21 cellular contexts compared by ENCODE assay signal in the genomic region with DNA sequence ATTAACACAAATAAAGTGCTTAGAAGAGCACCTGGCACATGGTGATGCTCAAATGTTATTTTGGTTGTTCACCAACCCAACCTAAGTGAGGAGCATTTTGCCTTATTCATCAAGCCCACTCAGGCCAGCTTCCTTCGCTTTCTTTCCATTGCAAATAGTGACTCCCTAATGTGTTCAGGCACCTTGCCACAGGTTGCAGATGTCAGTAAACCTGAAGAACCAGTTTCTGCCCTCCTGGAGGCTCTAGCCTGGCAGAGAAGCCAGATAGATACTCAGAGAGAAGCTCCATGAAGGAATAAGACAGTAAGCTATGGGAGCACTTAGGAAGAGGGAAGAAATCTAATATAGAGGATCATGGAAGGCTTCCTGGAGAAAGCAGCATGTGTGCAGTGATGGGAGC. TPM values are rescaled to one million over a fixed set of nuclear protein-coding genes. Genes with fewer than 3 reads are reported as not detected.
"Had no signal": no experiment of that assay in that cellular context is flagged by ENCODE, and none has a peak within 500 bp of the region (broad histone marks: within the 10 kb centered on the region; RNA-seq: fewer than 3 reads in every experiment).

No MANE protein-coding gene starts in this region.

- H3K36me3 Mint-ChIP-seq: naive B cell had no signal

- ATAC-seq: activated naive CD8-positive, alpha-beta T cell treated with anti-CD3 and anti-CD28 coated beads, Interleukin-2, amount 50 U/mL, for 24 hours; activated T-helper 17 cell treated with anti-CD3 and anti-CD28 coated beads, Interleukin-2, amount 50 U/mL, for 72 hours; left lobe of liver; sciatic nerve; stimulated activated naive CD8-positive, alpha-beta T cell treated with anti-CD3 and anti-CD28 coated beads, Interleukin-15, amount 100 ng/mL, for 72 hours; upper lobe of right lung had no signal

- H3K4me3 Mint-ChIP-seq: activated naive CD4-positive, alpha-beta T cell treated with anti-CD3 and anti-CD28 coated beads for 36 hours; activated naive CD8-positive, alpha-beta T cell treated with anti-CD3 and anti-CD28 coated beads, Interleukin-2, amount 50 U/mL, for 24 hours; activated T-helper 17 cell treated with anti-CD3 and anti-CD28 coated beads, Interleukin-2, amount 50 U/mL, for 72 hours; naive B cell; stimulated activated naive CD8-positive, alpha-beta T cell treated with anti-CD3 and anti-CD28 coated beads, Interleukin-15, amount 100 ng/mL, for 72 hours had no signal

- H3K4me1 Mint-ChIP-seq: activated naive CD8-positive, alpha-beta T cell treated with anti-CD3 and anti-CD28 coated beads, Interleukin-2, amount 50 U/mL, for 24 hours; activated T-helper 17 cell treated with anti-CD3 and anti-CD28 coated beads, Interleukin-2, amount 50 U/mL, for 72 hours; naive B cell; stimulated activated naive CD8-positive, alpha-beta T cell treated with anti-CD3 and anti-CD28 coated beads, Interleukin-15, amount 100 ng/mL, for 72 hours had no signal

- H3K27ac Mint-ChIP-seq: activated naive CD4-positive, alpha-beta T cell treated with anti-CD3 and anti-CD28 coated beads for 36 hours; activated naive CD8-positive, alpha-beta T cell treated with anti-CD3 and anti-CD28 coated beads, Interleukin-2, amount 50 U/mL, for 24 hours; activated T-helper 17 cell treated with anti-CD3 and anti-CD28 coated beads, Interleukin-2, amount 50 U/mL, for 72 hours; naive B cell; stimulated activated naive CD8-positive, alpha-beta T cell treated with anti-CD3 and anti-CD28 coated beads, Interleukin-15, amount 100 ng/mL, for 72 hours had no signal

- H3K9me3 Mint-ChIP-seq: activated naive CD4-positive, alpha-beta T cell treated with anti-CD3 and anti-CD28 coated beads for 36 hours; activated naive CD8-positive, alpha-beta T cell treated with anti-CD3 and anti-CD28 coated beads, Interleukin-2, amount 50 U/mL, for 24 hours; activated T-helper 17 cell treated with anti-CD3 and anti-CD28 coated beads, Interleukin-2, amount 50 U/mL, for 72 hours had no signal

- DNase-seq: activated CD4-positive, alpha-beta T cell treated with anti-CD3 and anti-CD28 coated beads, Interleukin-2, amount 50 U/mL, for 4 hours; activated CD4-positive, CD25-positive, alpha-beta regulatory T cell treated with anti-CD3 and anti-CD28 coated beads, Interleukin-2, amount 50 U/mL, for 72 hours; activated naive CD4-positive, alpha-beta T cell treated with anti-CD3 and anti-CD28 coated beads for 36 hours; activated naive CD8-positive, alpha-beta T cell treated with anti-CD3 and anti-CD28 coated beads, Interleukin-2, amount 50 U/mL, for 24 hours; aorta; erythroblast; naive B cell; ovary; spleen; stimulated activated CD4-positive, alpha-beta T cell treated with anti-CD3 and anti-CD28 coated beads, Interleukin-1b, Interleukin-23, amount 100 ng/mL, for 48 hours; stimulated activated naive CD8-positive, alpha-beta T cell treated with anti-CD3 and anti-CD28 coated beads, Interleukin-15, amount 100 ng/mL, for 72 hours; testis; upper lobe of right lung had no signal

- FAIRE-seq: bronchial epithelial cell, keratinocyte had no signal

RNA-seq across cellular contexts. Expression of gene GPR139, which starts 23.9 kb away (rescaled TPM):
- total RNA-seq: activated naive CD4-positive, alpha-beta T cell treated with anti-CD3 and anti-CD28 coated beads for 36 hours; activated T-helper 17 cell treated with anti-CD3 and anti-CD28 coated beads, Interleukin-2, amount 50 U/mL, for 72 hours; aorta; bronchial epithelial cell; chondrocyte; dermis microvascular lymphatic vessel endothelial cell; left lobe of liver; lung microvascular endothelial cell; ovary; sciatic nerve; spleen; testis; upper lobe of right lung had no signal
